31 cellular contexts compared by ENCODE assay signal in the genomic region with DNA sequence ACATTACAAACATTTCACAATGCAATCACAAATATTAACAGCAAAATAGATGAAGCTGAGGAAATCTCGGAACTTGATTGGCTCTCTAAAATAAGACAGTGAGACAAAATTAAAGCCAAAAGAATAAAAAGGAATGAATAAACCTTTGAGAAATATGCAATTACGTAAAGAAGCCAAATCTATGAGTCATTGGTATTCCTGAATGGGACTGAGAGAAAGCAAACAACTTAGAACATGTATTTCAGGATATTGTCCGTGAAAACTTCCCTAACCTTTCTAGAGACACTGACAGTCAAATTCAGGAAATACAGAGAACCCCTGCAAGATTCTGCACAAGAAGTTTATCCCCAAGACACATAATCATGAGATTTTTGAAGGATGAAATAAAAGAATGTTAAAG. TPM values are rescaled to one million over a fixed set of nuclear protein-coding genes. Genes with fewer than 3 reads are reported as not detected.
"Had no signal": no experiment of that assay in that cellular context is flagged by ENCODE, and none has a peak within 500 bp of the region (broad histone marks: within the 10 kb centered on the region; RNA-seq: fewer than 3 reads in every experiment).

No MANE protein-coding gene starts in this region.

- H3K27ac ChIP-seq: adrenal gland, ascending aorta, gastroesophageal sphincter, parathyroid adenoma, right lobe of liver, skin epidermis, tibial artery had no signal

- ATAC-seq: activated CD4-positive, alpha-beta T cell treated with anti-CD3 and anti-CD28 coated beads for 36 hours; activated T-cell treated with anti-CD3 and anti-CD28 coated beads, Interleukin-2, amount 50 U/mL, for 4 hours; gastroesophageal sphincter; left ventricle myocardium superior; mucosa of descending colon; right lobe of liver; stimulated activated effector memory CD8-positive, alpha-beta T cell treated with anti-CD3 and anti-CD28 coated beads, Interleukin-12 subunit alpha, Interleukin-12 subunit beta, amount 100 ng/mL, for 72 hours; stimulated activated naive CD8-positive, alpha-beta T cell treated with anti-CD3 and anti-CD28 coated beads, Interleukin-15, amount 100 ng/mL, for 72 hours had no signal

- H3K9me3 ChIP-seq: adrenal gland, ascending aorta, gastroesophageal sphincter, mucosa of descending colon, right lobe of liver, tibial artery had no signal

- H3K36me3 Mint-ChIP-seq: activated naive CD8-positive, alpha-beta T cell; memory B cell; stimulated activated effector memory CD8-positive, alpha-beta T cell treated with anti-CD3 and anti-CD28 coated beads, Interleukin-12 subunit alpha, Interleukin-12 subunit beta, amount 100 ng/mL, for 72 hours had no signal

- H3K27ac Mint-ChIP-seq: activated B cell treated with CpG ODN at 0.5 μM for 24 hours; activated CD4-positive, alpha-beta T cell treated with anti-CD3 and anti-CD28 coated beads for 36 hours; activated naive CD8-positive, alpha-beta T cell; activated T-helper 2 cell treated with anti-CD3 and anti-CD28 coated beads, Interferon-gamma antibody, Interleukin-2, Interleukin-4, amounts not matched to agents 10 μg/mL and 5 μg/mL and 100 μg/mL, durations not matched to agents 14 hours and 24 hours and 36 hours; memory B cell; stimulated activated effector memory CD8-positive, alpha-beta T cell treated with anti-CD3 and anti-CD28 coated beads, Interleukin-12 subunit alpha, Interleukin-12 subunit beta, amount 100 ng/mL, for 72 hours; stimulated activated naive CD8-positive, alpha-beta T cell treated with anti-CD3 and anti-CD28 coated beads, Interleukin-15, amount 100 ng/mL, for 72 hours had no signal

- H3K27me3 Mint-ChIP-seq: activated B cell treated with CpG ODN at 0.5 μM for 24 hours; activated CD4-positive, alpha-beta T cell treated with anti-CD3 and anti-CD28 coated beads for 36 hours; activated naive CD8-positive, alpha-beta T cell; memory B cell; stimulated activated naive CD8-positive, alpha-beta T cell treated with anti-CD3 and anti-CD28 coated beads, Interleukin-15, amount 100 ng/mL, for 72 hours had no signal

- H3K4me3 ChIP-seq: adrenal gland, ascending aorta, gastroesophageal sphincter, mucosa of descending colon, right lobe of liver, skin epidermis, tibial artery had no signal

- H3K36me3 ChIP-seq: adrenal gland, ascending aorta, gastroesophageal sphincter, right lobe of liver, tibial artery had no signal

- H3K4me1 Mint-ChIP-seq: activated B cell treated with CpG ODN at 0.5 μM for 24 hours; activated CD4-positive, alpha-beta T cell treated with anti-CD3 and anti-CD28 coated beads for 36 hours; memory B cell; stimulated activated effector memory CD8-positive, alpha-beta T cell treated with anti-CD3 and anti-CD28 coated beads, Interleukin-12 subunit alpha, Interleukin-12 subunit beta, amount 100 ng/mL, for 72 hours; stimulated activated naive CD8-positive, alpha-beta T cell treated with anti-CD3 and anti-CD28 coated beads, Interleukin-15, amount 100 ng/mL, for 72 hours had no signal

- DNase-seq: activated B cell treated with CpG ODN at 0.5 μM for 24 hours; activated CD4-positive, alpha-beta T cell treated with anti-CD3 and anti-CD28 coated beads for 36 hours; activated CD4-positive, alpha-beta T cell treated with anti-CD3 and anti-CD28 coated beads, Interleukin-2, amount 50 U/mL, for 4 hours; activated CD8-positive, alpha-beta memory T cell treated with anti-CD3 and anti-CD28 coated beads for 24 hours; activated CD8-positive, alpha-beta memory T cell treated with anti-CD3 and anti-CD28 coated beads, Interleukin-2, amount 50 U/mL, for 48 hours; activated naive CD4-positive, alpha-beta T cell; activated T-cell treated with anti-CD3 and anti-CD28 coated beads, Interleukin-2, amount 50 U/mL, for 4 hours; adrenal gland; cerebellar nuclear complex; erythroblast; head of caudate nucleus; hypothalamus; left ventricle myocardium superior; mucosa of descending colon; nucleus accumbens; right lobe of liver; stimulated activated CD4-positive, alpha-beta T cell treated with anti-CD3 and anti-CD28 coated beads, Interleukin-2, amount 100 ng/mL, for 24 hours; stimulated activated naive CD8-positive, alpha-beta T cell treated with anti-CD3 and anti-CD28 coated beads, Interleukin-15, amount 100 ng/mL, for 72 hours; T-helper 9 cell; tibial artery had no signal

- H3K9ac ChIP-seq: parathyroid adenoma had no signal

- H3K27me3 ChIP-seq: ascending aorta, gastroesophageal sphincter, right lobe of liver, tibial artery had no signal

- H3K4me1 ChIP-seq: adrenal gland, ascending aorta, gastroesophageal sphincter, parathyroid adenoma, right lobe of liver, tibial artery had no signal

- H3K4me3 Mint-ChIP-seq: activated B cell treated with CpG ODN at 0.5 μM for 24 hours; activated CD4-positive, alpha-beta T cell treated with anti-CD3 and anti-CD28 coated beads for 36 hours; activated naive CD8-positive, alpha-beta T cell; activated T-cell treated with anti-CD3 and anti-CD28 coated beads, Interleukin-2, amount 50 U/mL, for 4 hours; memory B cell; stimulated activated effector memory CD8-positive, alpha-beta T cell treated with anti-CD3 and anti-CD28 coated beads, Interleukin-12 subunit alpha, Interleukin-12 subunit beta, amount 100 ng/mL, for 72 hours; stimulated activated naive CD8-positive, alpha-beta T cell treated with anti-CD3 and anti-CD28 coated beads, Interleukin-15, amount 100 ng/mL, for 72 hours had no signal

- H2AFZ ChIP-seq: parathyroid adenoma had no signal

- H3K79me2 ChIP-seq: parathyroid adenoma had no signal

RNA-seq across cellular contexts. Expression of gene SPANXN2, which starts 48.4 kb away (rescaled TPM):
- total RNA-seq: activated B cell treated with CpG ODN at 0.5 μM for 24 hours; activated CD4-positive, alpha-beta T cell treated with anti-CD3 and anti-CD28 coated beads for 36 hours; activated T-cell treated with anti-CD3 and anti-CD28 coated beads, Interleukin-2, amount 50 U/mL, for 4 hours; activated T-helper 2 cell treated with anti-CD3 and anti-CD28 coated beads, Interferon-gamma antibody, Interleukin-2, Interleukin-4, amounts not matched to agents 10 μg/mL and 5 μg/mL and 100 μg/mL, durations not matched to agents 14 hours and 24 hours and 36 hours; adrenal gland; ascending aorta; gastroesophageal sphincter; left ventricle myocardium superior; mucosa of descending colon; right lobe of liver; T-helper 1 cell treated with Interleukin-12 subunit alpha and Interleukin-12 subunit beta and Interleukin-4 antibody, amounts not matched to agents 30 ng/mL and 1 ng/mL, for 36 hours; ureter had no signal
- polyA plus RNA-seq: adrenal gland, neural cell had no signal
